ENCODE assay signal across 1 cellular context in genomic region chr6:33392168-33392947, GRCh38.
TF ChIP-seq lines count a peak whose summit lies in the region.

No MANE protein-coding gene starts in this region.

TF ChIP-seq in K562, 482 proteins besides CTCF, POLR2A, EP300 and RAD21 (continued from another document):
- no peak; the same call in 1 of the 2 replicates for TF ChIP-seq NFATC3 (IDR thresholded peaks at IDR 0.05)
- TF ChIP-seq ZNF239 (CRISPR knock-in tag; IDR thresholded peaks at IDR 0.05), result no peak
- TF ChIP-seq TRIM24 (IDR thresholded peaks at IDR 0.05), result 0 out of 4 replicates have a peak, but pooled peaks have one; percentile 5 to 8
- TF ChIP-seq CBFA2T2 (conservative IDR thresholded peaks at IDR 0.05), result peak; percentile 26; the same call in 1 of the 2 replicates
- TF ChIP-seq, protein P1, sequence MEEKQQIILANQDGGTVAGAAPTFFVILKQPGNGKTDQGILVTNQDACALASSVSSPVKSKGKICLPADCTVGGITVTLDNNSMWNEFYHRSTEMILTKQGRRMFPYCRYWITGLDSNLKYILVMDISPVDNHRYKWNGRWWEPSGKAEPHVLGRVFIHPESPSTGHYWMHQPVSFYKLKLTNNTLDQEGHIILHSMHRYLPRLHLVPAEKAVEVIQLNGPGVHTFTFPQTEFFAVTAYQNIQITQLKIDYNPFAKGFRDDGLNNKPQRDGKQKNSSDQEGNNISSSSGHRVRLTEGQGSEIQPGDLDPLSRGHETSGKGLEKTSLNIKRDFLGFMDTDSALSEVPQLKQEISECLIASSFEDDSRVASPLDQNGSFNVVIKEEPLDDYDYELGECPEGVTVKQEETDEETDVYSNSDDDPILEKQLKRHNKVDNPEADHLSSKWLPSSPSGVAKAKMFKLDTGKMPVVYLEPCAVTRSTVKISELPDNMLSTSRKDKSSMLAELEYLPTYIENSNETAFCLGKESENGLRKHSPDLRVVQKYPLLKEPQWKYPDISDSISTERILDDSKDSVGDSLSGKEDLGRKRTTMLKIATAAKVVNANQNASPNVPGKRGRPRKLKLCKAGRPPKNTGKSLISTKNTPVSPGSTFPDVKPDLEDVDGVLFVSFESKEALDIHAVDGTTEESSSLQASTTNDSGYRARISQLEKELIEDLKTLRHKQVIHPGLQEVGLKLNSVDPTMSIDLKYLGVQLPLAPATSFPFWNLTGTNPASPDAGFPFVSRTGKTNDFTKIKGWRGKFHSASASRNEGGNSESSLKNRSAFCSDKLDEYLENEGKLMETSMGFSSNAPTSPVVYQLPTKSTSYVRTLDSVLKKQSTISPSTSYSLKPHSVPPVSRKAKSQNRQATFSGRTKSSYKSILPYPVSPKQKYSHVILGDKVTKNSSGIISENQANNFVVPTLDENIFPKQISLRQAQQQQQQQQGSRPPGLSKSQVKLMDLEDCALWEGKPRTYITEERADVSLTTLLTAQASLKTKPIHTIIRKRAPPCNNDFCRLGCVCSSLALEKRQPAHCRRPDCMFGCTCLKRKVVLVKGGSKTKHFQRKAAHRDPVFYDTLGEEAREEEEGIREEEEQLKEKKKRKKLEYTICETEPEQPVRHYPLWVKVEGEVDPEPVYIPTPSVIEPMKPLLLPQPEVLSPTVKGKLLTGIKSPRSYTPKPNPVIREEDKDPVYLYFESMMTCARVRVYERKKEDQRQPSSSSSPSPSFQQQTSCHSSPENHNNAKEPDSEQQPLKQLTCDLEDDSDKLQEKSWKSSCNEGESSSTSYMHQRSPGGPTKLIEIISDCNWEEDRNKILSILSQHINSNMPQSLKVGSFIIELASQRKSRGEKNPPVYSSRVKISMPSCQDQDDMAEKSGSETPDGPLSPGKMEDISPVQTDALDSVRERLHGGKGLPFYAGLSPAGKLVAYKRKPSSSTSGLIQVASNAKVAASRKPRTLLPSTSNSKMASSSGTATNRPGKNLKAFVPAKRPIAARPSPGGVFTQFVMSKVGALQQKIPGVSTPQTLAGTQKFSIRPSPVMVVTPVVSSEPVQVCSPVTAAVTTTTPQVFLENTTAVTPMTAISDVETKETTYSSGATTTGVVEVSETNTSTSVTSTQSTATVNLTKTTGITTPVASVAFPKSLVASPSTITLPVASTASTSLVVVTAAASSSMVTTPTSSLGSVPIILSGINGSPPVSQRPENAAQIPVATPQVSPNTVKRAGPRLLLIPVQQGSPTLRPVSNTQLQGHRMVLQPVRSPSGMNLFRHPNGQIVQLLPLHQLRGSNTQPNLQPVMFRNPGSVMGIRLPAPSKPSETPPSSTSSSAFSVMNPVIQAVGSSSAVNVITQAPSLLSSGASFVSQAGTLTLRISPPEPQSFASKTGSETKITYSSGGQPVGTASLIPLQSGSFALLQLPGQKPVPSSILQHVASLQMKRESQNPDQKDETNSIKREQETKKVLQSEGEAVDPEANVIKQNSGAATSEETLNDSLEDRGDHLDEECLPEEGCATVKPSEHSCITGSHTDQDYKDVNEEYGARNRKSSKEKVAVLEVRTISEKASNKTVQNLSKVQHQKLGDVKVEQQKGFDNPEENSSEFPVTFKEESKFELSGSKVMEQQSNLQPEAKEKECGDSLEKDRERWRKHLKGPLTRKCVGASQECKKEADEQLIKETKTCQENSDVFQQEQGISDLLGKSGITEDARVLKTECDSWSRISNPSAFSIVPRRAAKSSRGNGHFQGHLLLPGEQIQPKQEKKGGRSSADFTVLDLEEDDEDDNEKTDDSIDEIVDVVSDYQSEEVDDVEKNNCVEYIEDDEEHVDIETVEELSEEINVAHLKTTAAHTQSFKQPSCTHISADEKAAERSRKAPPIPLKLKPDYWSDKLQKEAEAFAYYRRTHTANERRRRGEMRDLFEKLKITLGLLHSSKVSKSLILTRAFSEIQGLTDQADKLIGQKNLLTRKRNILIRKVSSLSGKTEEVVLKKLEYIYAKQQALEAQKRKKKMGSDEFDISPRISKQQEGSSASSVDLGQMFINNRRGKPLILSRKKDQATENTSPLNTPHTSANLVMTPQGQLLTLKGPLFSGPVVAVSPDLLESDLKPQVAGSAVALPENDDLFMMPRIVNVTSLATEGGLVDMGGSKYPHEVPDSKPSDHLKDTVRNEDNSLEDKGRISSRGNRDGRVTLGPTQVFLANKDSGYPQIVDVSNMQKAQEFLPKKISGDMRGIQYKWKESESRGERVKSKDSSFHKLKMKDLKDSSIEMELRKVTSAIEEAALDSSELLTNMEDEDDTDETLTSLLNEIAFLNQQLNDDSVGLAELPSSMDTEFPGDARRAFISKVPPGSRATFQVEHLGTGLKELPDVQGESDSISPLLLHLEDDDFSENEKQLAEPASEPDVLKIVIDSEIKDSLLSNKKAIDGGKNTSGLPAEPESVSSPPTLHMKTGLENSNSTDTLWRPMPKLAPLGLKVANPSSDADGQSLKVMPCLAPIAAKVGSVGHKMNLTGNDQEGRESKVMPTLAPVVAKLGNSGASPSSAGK (IDR thresholded peaks at IDR 0.05), result no peak
- no peak for TF ChIP-seq POLR3G (IDR thresholded peaks at IDR 0.05; ENCODE audit: extremely low read depth, insufficient read length, insufficient replicate concordance)
- peak; percentile 71 for TF ChIP-seq PKNOX1 (IDR thresholded peaks at IDR 0.05)
- TF ChIP-seq ZFP30 (CRISPR knock-in tag; IDR thresholded peaks at IDR 0.05; ENCODE audit: borderline replicate concordance), result 0 out of 2 replicates have a peak, but pooled peaks have one; percentile 39
- TF ChIP-seq ZNF512 (tag; IDR thresholded peaks at IDR 0.05), result no peak
- no peak for TF ChIP-seq NFE2 (IDR thresholded peaks at IDR 0.05; ENCODE audit: low read depth)
- TF ChIP-seq TFAM (CRISPR knock-in tag; conservative IDR thresholded peaks at IDR 0.05), result no peak
- 0 out of 2 replicates have a peak, but pooled peaks have one; percentile 54 for TF ChIP-seq HDAC2 (IDR thresholded peaks at IDR 0.05)
- no peak for TF ChIP-seq KLF13 (tag; IDR thresholded peaks at IDR 0.05; ENCODE audit: borderline replicate concordance, low read depth)
- TF ChIP-seq POLR2B (IDR thresholded peaks at IDR 0.05; ENCODE audit: low read depth, partially characterized antibody), result no peak
- peak; percentile 41; the same call in 1 of the 2 replicates for TF ChIP-seq ZFX (CRISPR knock-in tag; IDR thresholded peaks at IDR 0.05)
- no peak for TF ChIP-seq HNRNPK (IDR thresholded peaks at IDR 0.05; ENCODE audit: low read depth, low read length, poor library complexity, severe bottlenecking)
- TF ChIP-seq ZNF583 (CRISPR knock-in tag; IDR thresholded peaks at IDR 0.05), result no peak
- TF ChIP-seq, protein P2, sequence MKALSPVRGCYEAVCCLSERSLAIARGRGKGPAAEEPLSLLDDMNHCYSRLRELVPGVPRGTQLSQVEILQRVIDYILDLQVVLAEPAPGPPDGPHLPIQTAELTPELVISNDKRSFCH (CRISPR knock-in tag; IDR thresholded peaks at IDR 0.05), result no peak
- TF ChIP-seq, protein P2 (tag; IDR thresholded peaks at IDR 0.05), result no peak
- no peak for TF ChIP-seq FIP1L1 (IDR thresholded peaks at IDR 0.05; ENCODE audit: low read depth, low read length, poor library complexity, severe bottlenecking)
- peak; percentile 65 for TF ChIP-seq DACH1 (IDR thresholded peaks at IDR 0.05; ENCODE audit: partially characterized antibody)
- TF ChIP-seq ZNF408 (CRISPR knock-in tag; IDR thresholded peaks at IDR 0.05; ENCODE audit: low read depth), result no peak
- TF ChIP-seq ZNF165 (CRISPR knock-in tag; IDR thresholded peaks at IDR 0.05; ENCODE audit: borderline replicate concordance), result no peak
- TF ChIP-seq NR2C2 (CRISPR knock-in tag; IDR thresholded peaks at IDR 0.05), result no peak
- TF ChIP-seq NR2C2 (tag; IDR thresholded peaks at IDR 0.05), result no peak
- TF ChIP-seq HDAC3 (IDR thresholded peaks at IDR 0.05; ENCODE audit: borderline replicate concordance, partially characterized antibody), result peak; percentile 15
- 0 out of 4 replicates have a peak, but pooled peaks of 1 of the 2 experiments have one; percentile 47 for TF ChIP-seq ARNT (IDR thresholded peaks at IDR 0.05)
- no peak for TF ChIP-seq ZNF79 (CRISPR knock-in tag; IDR thresholded peaks at IDR 0.05; ENCODE audit: low read depth)
- 0 out of 2 replicates have a peak, but pooled peaks have one; percentile 16 for TF ChIP-seq MTA1 (IDR thresholded peaks at IDR 0.05; ENCODE audit: borderline replicate concordance)
- TF ChIP-seq ZNF75A (CRISPR knock-in tag; IDR thresholded peaks at IDR 0.05), result no peak
- TF ChIP-seq ZNF668 (CRISPR knock-in tag; IDR thresholded peaks at IDR 0.05), result no peak
- no peak for TF ChIP-seq CBX5 (IDR thresholded peaks at IDR 0.05; ENCODE audit: borderline replicate concordance, low read depth)
- 0 out of 2 replicates have a peak, but pooled peaks have one; percentile 35 for TF ChIP-seq ARID1B (IDR thresholded peaks at IDR 0.05)
- TF ChIP-seq, protein P3, sequence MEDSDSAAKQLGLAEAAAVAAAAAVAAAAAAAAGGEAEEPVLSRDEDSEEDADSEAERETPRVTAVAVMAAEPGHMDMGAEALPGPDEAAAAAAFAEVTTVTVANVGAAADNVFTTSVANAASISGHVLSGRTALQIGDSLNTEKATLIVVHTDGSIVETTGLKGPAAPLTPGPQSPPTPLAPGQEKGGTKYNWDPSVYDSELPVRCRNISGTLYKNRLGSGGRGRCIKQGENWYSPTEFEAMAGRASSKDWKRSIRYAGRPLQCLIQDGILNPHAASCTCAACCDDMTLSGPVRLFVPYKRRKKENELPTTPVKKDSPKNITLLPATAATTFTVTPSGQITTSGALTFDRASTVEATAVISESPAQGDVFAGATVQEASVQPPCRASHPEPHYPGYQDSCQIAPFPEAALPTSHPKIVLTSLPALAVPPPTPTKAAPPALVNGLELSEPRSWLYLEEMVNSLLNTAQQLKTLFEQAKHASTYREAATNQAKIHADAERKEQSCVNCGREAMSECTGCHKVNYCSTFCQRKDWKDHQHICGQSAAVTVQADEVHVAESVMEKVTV (CRISPR knock-in tag; IDR thresholded peaks at IDR 0.05), result no peak
- TF ChIP-seq SREBF1 (IDR thresholded peaks at IDR 0.05; ENCODE audit: borderline replicate concordance, low read depth, low read length), result no peak
- no peak for TF ChIP-seq HMG20B (CRISPR knock-in tag; IDR thresholded peaks at IDR 0.05)
- TF ChIP-seq, protein P4, sequence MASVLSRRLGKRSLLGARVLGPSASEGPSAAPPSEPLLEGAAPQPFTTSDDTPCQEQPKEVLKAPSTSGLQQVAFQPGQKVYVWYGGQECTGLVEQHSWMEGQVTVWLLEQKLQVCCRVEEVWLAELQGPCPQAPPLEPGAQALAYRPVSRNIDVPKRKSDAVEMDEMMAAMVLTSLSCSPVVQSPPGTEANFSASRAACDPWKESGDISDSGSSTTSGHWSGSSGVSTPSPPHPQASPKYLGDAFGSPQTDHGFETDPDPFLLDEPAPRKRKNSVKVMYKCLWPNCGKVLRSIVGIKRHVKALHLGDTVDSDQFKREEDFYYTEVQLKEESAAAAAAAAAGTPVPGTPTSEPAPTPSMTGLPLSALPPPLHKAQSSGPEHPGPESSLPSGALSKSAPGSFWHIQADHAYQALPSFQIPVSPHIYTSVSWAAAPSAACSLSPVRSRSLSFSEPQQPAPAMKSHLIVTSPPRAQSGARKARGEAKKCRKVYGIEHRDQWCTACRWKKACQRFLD (CRISPR knock-in tag; IDR thresholded peaks at IDR 0.05), result no peak
- TF ChIP-seq RBM14 (IDR thresholded peaks at IDR 0.05; ENCODE audit: borderline replicate concordance, insufficient read depth, low read depth, low read length), result no peak
- TF ChIP-seq CSDE1 (IDR thresholded peaks at IDR 0.05), result peak; percentile 9 to 55; a peak in 1 of 4 replicates
- TF ChIP-seq MTF1 (CRISPR knock-in tag; IDR thresholded peaks at IDR 0.05; ENCODE audit: borderline replicate concordance), result 0 out of 2 replicates have a peak, but pooled peaks have one; percentile 20
TF ChIP-seq in K562: peak in this region for 44.
